Comparison of ENCODE assay signal across 11 cellular contexts in the genomic region with DNA sequence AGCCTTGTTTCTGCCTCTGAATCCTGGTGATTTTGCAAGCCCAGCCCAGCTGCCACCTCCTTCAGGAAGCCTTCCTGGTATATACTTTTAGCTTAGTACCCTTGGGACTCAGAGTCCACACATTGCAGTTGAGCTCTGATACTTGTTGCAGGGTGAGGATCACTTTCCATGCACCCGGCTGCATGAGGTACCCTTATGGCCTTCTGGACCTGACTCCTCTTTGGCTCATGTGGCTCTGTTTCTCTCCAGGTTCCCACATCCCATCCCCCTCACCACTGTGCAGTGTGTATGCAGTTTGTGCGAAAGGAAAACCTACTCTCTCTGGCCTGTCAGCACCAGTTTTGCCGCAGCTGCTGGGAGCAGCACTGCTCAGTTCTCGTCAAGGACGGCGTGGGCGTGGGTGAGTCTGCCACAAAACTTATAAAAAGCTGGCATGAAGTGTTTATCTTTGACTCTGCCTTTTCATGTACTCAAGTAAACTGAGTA. TPM values are rescaled to one million over a fixed set of nuclear protein-coding genes. Genes with fewer than 3 reads are reported as not detected.
A peak's percentile ranks its signal among the peaks of the same experiment; 100 is the strongest.
DNase-seq lines count a peak whose midpoint lies in the region; ATAC-seq and TF ChIP-seq lines count a peak whose summit lies in the region.
"Had no signal": no experiment of that assay in that cellular context is flagged by ENCODE, and none has a peak within 500 bp of the region (broad histone marks: within the 10 kb centered on the region; RNA-seq: fewer than 3 reads in every experiment).

No MANE protein-coding gene starts in this region.

- H3K36me3 ChIP-seq in body of pancreas (replicated peaks in 1 of 2; ENCODE audit: insufficient read depth in 1 of 2, low read depth in 2 of 2) = peaks cover 10 to 40% of the 10 kb centered on the region in 2 donors
- H3K36me3 ChIP-seq: uterus had no signal

- TF ChIP-seq CTCF in dorsolateral prefrontal cortex (IDR thresholded peaks at IDR 0.05 in 54 of 56, conservative IDR thresholded peaks at IDR 0.05 in 2 of 56; ENCODE audit: low read depth in 1 of 56, partially characterized antibody in 56 of 56) (no peak), body of pancreas (IDR thresholded peaks at IDR 0.05) (no peak)

- H3K27me3 Mint-ChIP-seq in activated T-cell treated with anti-CD3 and anti-CD28 coated beads, Interleukin-2, amount 50 U/mL, for 24 hours = no peaks in the 10 kb centered on the region

- no peak overlapping the region for H3K4me3 Mint-ChIP-seq in activated T-cell treated with anti-CD3 and anti-CD28 coated beads, Interleukin-2, amount 50 U/mL, for 24 hours
- H3K4me3 Mint-ChIP-seq: nephron; T-helper 1 cell treated with Interleukin-12 subunit alpha and Interleukin-12 subunit beta and Interleukin-4 antibody, amounts not matched to agents 30 μg/mL and 1 μg/mL, for 36 hours had no signal

- TF ChIP-seq POLR2A in body of pancreas (IDR thresholded peaks at IDR 0.05) = no peak

- peak; percentile 52 for DNase-seq in activated T-cell treated with anti-CD3 and anti-CD28 coated beads, Interleukin-2, amount 50 U/mL, for 24 hours
- no peak for DNase-seq in activated T-cell treated with anti-CD3 and anti-CD28 coated beads, Interleukin-2, amount 50 U/mL, for 1 hour
- DNase-seq in dorsolateral prefrontal cortex (peak in 9 of 10 donors; percentile 44 to 85 (median 76)), NCI-H1417 treated with DMSO at 0.1 percent for 48 hours (lab: John Stamatoyannopoulos, UW) (no peak), body of pancreas (no peak)
- peak; percentile 24 to 41 for DNase-seq in stimulated activated CD4-positive, alpha-beta T cell treated with anti-CD3 and anti-CD28 coated beads, Interleukin-2, amount 100 ng/mL, for 48 hours
- DNase-seq: effector CD8-positive, alpha-beta T cell; uterus had no signal

- H3K27me3 ChIP-seq in dorsolateral prefrontal cortex = no peaks in the 10 kb centered on the region
- no peaks in the 10 kb centered on the region for H3K27me3 ChIP-seq in body of pancreas
- H3K27me3 ChIP-seq: uterus had no signal

- H3K4me1 ChIP-seq in body of pancreas = no peaks in the 10 kb centered on the region
- H3K4me1 ChIP-seq: uterus had no signal

- H3K27ac ChIP-seq in dorsolateral prefrontal cortex (peak overlapping the region in 5 of 59 donors; percentile 5 to 25 (median 22)), body of pancreas (no peak overlapping the region)
- H3K27ac ChIP-seq: uterus had no signal

- H3K4me3 ChIP-seq in dorsolateral prefrontal cortex (no peak overlapping the region), body of pancreas (no peak overlapping the region)
- H3K4me3 ChIP-seq: uterus had no signal

- intact Hi-C loops in dorsolateral prefrontal cortex (cut with DNase I) = no loop called here
- intact Hi-C loops in body of pancreas (cut with DNase I) = no loop called here

- whole genome bisulfite sequencing in body of pancreas, 2 donors = 90% methylated on average over 6 to 7 of the region's 7 CpGs

- peak overlapping the region; percentile 70 for H3K27ac Mint-ChIP-seq in activated T-cell treated with anti-CD3 and anti-CD28 coated beads, Interleukin-2, amount 50 U/mL, for 24 hours
- H3K27ac Mint-ChIP-seq: nephron; T-helper 1 cell treated with Interleukin-12 subunit alpha and Interleukin-12 subunit beta and Interleukin-4 antibody, amounts not matched to agents 30 μg/mL and 1 μg/mL, for 36 hours had no signal

- no peak for ATAC-seq in body of pancreas
- ATAC-seq: HCT116 had no signal

- no peaks in the 10 kb centered on the region for H3K9me3 ChIP-seq in body of pancreas
- H3K9me3 ChIP-seq: uterus had no signal

- H3K9me3 Mint-ChIP-seq in activated T-cell treated with anti-CD3 and anti-CD28 coated beads, Interleukin-2, amount 50 U/mL, for 24 hours = no peaks in the 10 kb centered on the region
- H3K9me3 Mint-ChIP-seq: nephron; T-helper 1 cell treated with Interleukin-12 subunit alpha and Interleukin-12 subunit beta and Interleukin-4 antibody, amounts not matched to agents 30 μg/mL and 1 μg/mL, for 36 hours had no signal

- H3K36me3 Mint-ChIP-seq in activated T-cell treated with anti-CD3 and anti-CD28 coated beads, Interleukin-2, amount 50 U/mL, for 24 hours (ENCODE audit: low read depth) = peaks cover 93% of the 10 kb centered on the region

- H3K4me1 Mint-ChIP-seq in activated T-cell treated with anti-CD3 and anti-CD28 coated beads, Interleukin-2, amount 50 U/mL, for 24 hours (ENCODE audit: low read depth) = peaks cover 23% of the 10 kb centered on the region

RNA-seq across cellular contexts. Expression of gene P4HTM, which starts 23.1 kb away (rescaled TPM):
- total RNA-seq in dorsolateral prefrontal cortex (100 to 1,000 TPM in 117 of 120 experiments, 10 to 100 TPM in 3; 91.4 to 175 (median 129) TPM), body of pancreas (10 to 100 TPM; 72.9 to 73.8 TPM)

RNA-seq across cellular contexts. Expression of gene WDR6, which starts 40.3 kb away (rescaled TPM):
- 100 to 1,000 TPM in 89 of 120 experiments, 10 to 100 TPM in 31; 60.3 to 190 (median 117) TPM for total RNA-seq in dorsolateral prefrontal cortex
- total RNA-seq in body of pancreas = 100 to 1,000 TPM; 109 to 136 TPM

RNA-seq across cellular contexts. Expression of gene ARIH2, which starts 48.3 kb away (rescaled TPM):
- 100 to 1,000 TPM in 116 of 120 experiments, 10 to 100 TPM in 4; 88.9 to 207 (median 127) TPM for total RNA-seq in dorsolateral prefrontal cortex
- 10 to 100 TPM; 43.1 to 99.5 TPM for total RNA-seq in body of pancreas

RNA-seq across cellular contexts. Expression of gene DALRD3, which starts 51.5 kb away (rescaled TPM):
- total RNA-seq in dorsolateral prefrontal cortex (10 to 100 TPM; 12.8 to 34.8 (median 24.4) TPM), body of pancreas (10 to 100 TPM; 67.6 to 72.6 TPM)

RNA-seq across cellular contexts. Expression of gene NDUFAF3, which starts 55.0 kb away (rescaled TPM):
- total RNA-seq in dorsolateral prefrontal cortex (100 to 1,000 TPM in 8 of 120 experiments, 10 to 100 TPM in 112; 57.3 to 129 (median 81.1) TPM), body of pancreas (10 to 100 TPM; 25.7 to 55.0 TPM)

Comparison
In these comparisons a context has a peak if more than half of its experiments do, and no peak if none do; other contexts are left out.
1. DNase-seq: peak in activated T-cell treated with anti-CD3 and anti-CD28 coated beads, Interleukin-2, amount 50 U/mL, for 24 hours (single experiment), dorsolateral prefrontal cortex (9 of 10) and stimulated activated CD4-positive, alpha-beta T cell treated with anti-CD3 and anti-CD28 coated beads, Interleukin-2, amount 100 ng/mL, for 48 hours (2 of 2); none in activated T-cell treated with anti-CD3 and anti-CD28 coated beads, Interleukin-2, amount 50 U/mL, for 1 hour (single experiment), NCI-H1417 treated with DMSO at 0.1 percent for 48 hours (single experiment) and body of pancreas (0 of 4).